ENCODE assay signal across 6 cellular contexts in the genomic region with DNA sequence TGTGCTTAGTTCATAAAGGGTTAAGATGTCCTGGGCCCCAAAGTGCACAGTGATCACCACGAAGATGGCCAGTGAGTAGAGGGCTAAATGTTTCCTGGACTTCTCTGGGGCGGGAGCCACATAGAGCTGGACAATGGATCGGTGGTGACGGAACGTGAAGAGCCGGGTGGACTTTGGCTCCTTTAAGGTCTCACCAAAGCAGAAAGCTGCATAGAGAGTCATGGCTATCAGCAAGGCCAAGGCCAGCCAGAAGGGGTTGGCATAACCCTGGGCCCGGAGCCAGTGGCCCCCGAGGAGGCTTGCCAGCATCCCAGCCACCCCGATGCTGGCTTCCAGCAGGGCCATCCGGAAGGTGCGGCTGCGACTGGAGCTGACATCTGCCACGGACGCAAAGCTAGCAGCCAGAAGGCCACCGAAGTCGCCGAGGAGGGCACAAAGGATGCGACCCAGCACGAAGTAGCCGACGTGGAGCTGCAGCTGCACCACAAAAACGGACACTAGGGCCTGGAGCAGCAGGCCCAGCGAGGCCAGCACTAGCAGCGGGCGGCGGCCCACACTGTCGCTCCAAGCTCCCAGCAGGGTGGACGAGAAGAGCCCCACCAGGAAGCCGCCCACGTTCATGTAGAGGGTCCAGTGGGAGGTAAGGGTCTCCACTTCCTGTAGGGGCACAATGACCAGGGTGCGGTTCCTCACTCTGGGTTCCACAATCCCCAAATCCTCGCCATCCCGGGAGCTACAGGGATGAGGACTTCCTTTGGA. TPM values are rescaled to one million over a fixed set of nuclear protein-coding genes. Genes with fewer than 3 reads are reported as not detected.
DNase-seq lines count a peak whose midpoint lies in the region; ATAC-seq and TF ChIP-seq lines count a peak whose summit lies in the region.

No MANE protein-coding gene starts in this region.

- DNase-seq in astrocyte of the cerebellum (ENCODE audit: low read depth) (no peak), HPDE6-E6E7 (ENCODE audit: extremely low spot score) (no peak), HK-2 (ENCODE audit: unreplicated experiment) (no peak), A172 (ENCODE audit: low spot score) (no peak)
- no peak for DNase-seq in naive thymus-derived CD8-positive, alpha-beta T cell

- peaks cover 0 to 12% (median 7%) of the 10 kb centered on the region in 5 donors for H3K27me3 Mint-ChIP-seq in naive thymus-derived CD8-positive, alpha-beta T cell

- peak overlapping the region; percentile 74 to 90 (median 80) for H3K4me3 Mint-ChIP-seq in naive thymus-derived CD8-positive, alpha-beta T cell

- no peaks in the 10 kb centered on the region for H3K9me3 Mint-ChIP-seq in naive thymus-derived CD8-positive, alpha-beta T cell

- in situ Hi-C loops in astrocyte of the cerebellum (cut with HindIII; ENCODE audit: low sequenced_read_pairs), result no loop called here

- peaks cover 3 to 20% (median 11%) of the 10 kb centered on the region in 4 donors for H3K4me1 Mint-ChIP-seq in naive thymus-derived CD8-positive, alpha-beta T cell

- TF ChIP-seq CTCF in GM12875 (IDR thresholded peaks at IDR 0.05; ENCODE audit: borderline replicate concordance, insufficient read depth, low read depth, low read length), result no peak
- TF ChIP-seq CTCF in astrocyte of the cerebellum (IDR thresholded peaks at IDR 0.05; ENCODE audit: low read depth, low read length, missing control alignments), result no peak

- POLR2A ChIA-PET in naive thymus-derived CD8-positive, alpha-beta T cell (lab: Charles Lee), result interaction anchor here (1.2 to 1.8 kb wide), 3 partner anchors 13 to 70 kb away, joined by 4 to 8 read pairs (median 5); a partner anchor contains a TSS

- no peak for ATAC-seq in naive thymus-derived CD8-positive, alpha-beta T cell

- H3K27ac Mint-ChIP-seq in naive thymus-derived CD8-positive, alpha-beta T cell, result peak overlapping the region in 2 of 10 donors; percentile 32 to 33

- H3K4me3 ChIP-seq in GM12875 (ENCODE audit: low read depth, low read length) (peak overlapping the region; percentile 64), astrocyte of the cerebellum (ENCODE audit: low read depth, low read length) (peak overlapping the region; percentile 60)

- no peaks in the 10 kb centered on the region for H3K36me3 Mint-ChIP-seq in naive thymus-derived CD8-positive, alpha-beta T cell

RNA-seq across cellular contexts. Expression of a gene that starts 1.0 kb away (rescaled TPM):
- 1 to 10 TPM; 3.2 to 3.8 TPM for total RNA-seq in naive thymus-derived CD8-positive, alpha-beta T cell
- 1 to 10 TPM; 1.0 to 2.7 (median 1.9) TPM for polyA plus RNA-seq in naive thymus-derived CD8-positive, alpha-beta T cell
- total RNA-seq in A172 (2014; rRNA removed; shearing (Covaris generic)), result 2.5 and 4.9 TPM in 2 replicates

RNA-seq across cellular contexts. Expression of a gene that starts 33.5 kb away (rescaled TPM):
- total RNA-seq in naive thymus-derived CD8-positive, alpha-beta T cell, result 10 to 100 TPM; 31.9 to 33.2 TPM
- 1 to 10 TPM; 5.3 to 8.4 (median 7.0) TPM for polyA plus RNA-seq in naive thymus-derived CD8-positive, alpha-beta T cell
- 20.2 and 23.2 TPM in 2 replicates for total RNA-seq in A172 (2014; rRNA removed; shearing (Covaris generic))

RNA-seq across cellular contexts. Expression of a gene that starts 34.9 kb away (rescaled TPM):
- under 1 TPM in 1 of 2 experiments, not detected in 1; 0.26 TPM for total RNA-seq in naive thymus-derived CD8-positive, alpha-beta T cell
- not detected for polyA plus RNA-seq in naive thymus-derived CD8-positive, alpha-beta T cell
- 0.43 and 4.4 TPM in 2 replicates for total RNA-seq in A172 (2014; rRNA removed; shearing (Covaris generic))

RNA-seq across cellular contexts. Expression of a gene that starts 40.0 kb away (rescaled TPM):
- total RNA-seq in naive thymus-derived CD8-positive, alpha-beta T cell, result not detected
- not detected for polyA plus RNA-seq in naive thymus-derived CD8-positive, alpha-beta T cell
- total RNA-seq in A172 (2014; rRNA removed; shearing (Covaris generic)), result not detected in 2 replicates

RNA-seq across cellular contexts. Expression of a gene that starts 47.7 kb away (rescaled TPM):
- total RNA-seq in naive thymus-derived CD8-positive, alpha-beta T cell, result 10 to 100 TPM; 35.4 to 37.5 TPM
- polyA plus RNA-seq in naive thymus-derived CD8-positive, alpha-beta T cell, result 10 to 100 TPM; 81.3 to 90.3 (median 85.6) TPM
- total RNA-seq in A172 (2014; rRNA removed; shearing (Covaris generic)), result 166 and 176 TPM in 2 replicates
